14 cellular contexts compared by ENCODE assay signal in the genomic region with DNA sequence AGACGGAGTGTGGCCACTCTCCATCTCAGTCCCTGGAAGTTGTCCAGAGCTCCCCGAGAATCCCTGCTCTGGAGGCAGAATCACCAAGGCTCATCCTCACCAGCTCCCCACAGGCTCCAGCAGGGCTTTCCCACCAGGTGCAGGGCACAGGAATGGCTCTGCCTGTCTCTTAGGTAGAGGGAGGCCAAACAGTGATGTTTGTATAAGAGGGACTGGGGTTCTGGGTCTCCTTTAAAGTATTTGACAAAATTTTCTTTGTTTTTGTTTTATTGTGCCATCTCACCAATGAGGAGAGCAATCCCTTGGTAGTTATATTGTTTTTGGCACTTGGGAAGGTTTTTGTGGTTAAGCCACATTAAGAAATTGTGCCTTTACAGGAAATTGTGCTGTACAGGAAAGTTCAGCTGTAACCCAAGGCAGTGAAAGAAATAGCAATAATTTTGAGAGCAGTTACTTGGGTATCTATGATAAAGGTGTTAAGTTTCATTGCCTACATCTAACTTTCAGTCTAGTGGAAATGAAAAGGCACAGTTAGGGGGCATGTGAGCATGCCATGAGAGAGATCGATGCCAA.
DNase-seq lines count a peak whose midpoint lies in the region; ATAC-seq and TF ChIP-seq lines count a peak whose summit lies in the region.
"Had no signal": no experiment of that assay in that cellular context is flagged by ENCODE, and none has a peak within 500 bp of the region (broad histone marks: within the 10 kb centered on the region; RNA-seq: fewer than 3 reads in every experiment).

No MANE protein-coding gene starts in this region.

- no peaks in the 10 kb centered on the region for H3K9me3 ChIP-seq in BE2C
- H3K9me3 ChIP-seq: gastrocnemius medialis, Peyer's patch had no signal

- no peaks in the 10 kb centered on the region for H3K36me3 ChIP-seq in BE2C
- H3K36me3 ChIP-seq: gastrocnemius medialis, Peyer's patch had no signal

- H3K27ac Mint-ChIP-seq in activated naive CD4-positive, alpha-beta T cell treated with anti-CD3 and anti-CD28 coated beads, Interleukin-2, amount 50 U/mL, for 24 hours = peak overlapping the region; percentile 88
- peak overlapping the region; percentile 44 for H3K27ac Mint-ChIP-seq in central memory CD8-positive, alpha-beta T cell (ENCODE audit: low read depth)
- H3K27ac Mint-ChIP-seq: dendritic cell treated with granulocyte-macrophage colony-stimulating factor and Interleukin-4, amounts not matched to agents 40 ng/mL and 50 ng/mL, for 4 days had no signal

- H3K4me3 ChIP-seq in BE2C (ENCODE audit: low read depth, low read length) = no peak overlapping the region
- H3K4me3 ChIP-seq: gastrocnemius medialis, Peyer's patch had no signal

- H3K36me3 Mint-ChIP-seq in activated naive CD4-positive, alpha-beta T cell treated with anti-CD3 and anti-CD28 coated beads, Interleukin-2, amount 50 U/mL, for 24 hours = no peaks in the 10 kb centered on the region
- H3K36me3 Mint-ChIP-seq in central memory CD8-positive, alpha-beta T cell (ENCODE audit: insufficient read depth) = no peaks in the 10 kb centered on the region

- ATAC-seq in central memory CD8-positive, alpha-beta T cell (replicated peaks; ENCODE audit: extremely low read depth, poor library complexity, severe bottlenecking) = no peak
- ATAC-seq: gastrocnemius medialis, left cardiac atrium had no signal

- H3K27me3 ChIP-seq in BE2C = no peaks in the 10 kb centered on the region
- H3K27me3 ChIP-seq: gastrocnemius medialis, Peyer's patch had no signal

- peaks cover 84% of the 10 kb centered on the region for H3K4me1 Mint-ChIP-seq in activated naive CD4-positive, alpha-beta T cell treated with anti-CD3 and anti-CD28 coated beads, Interleukin-2, amount 50 U/mL, for 24 hours
- H3K4me1 Mint-ChIP-seq in central memory CD8-positive, alpha-beta T cell = peaks cover 33% of the 10 kb centered on the region

- no peaks in the 10 kb centered on the region for H3K27me3 Mint-ChIP-seq in activated naive CD4-positive, alpha-beta T cell treated with anti-CD3 and anti-CD28 coated beads, Interleukin-2, amount 50 U/mL, for 24 hours
- no peaks in the 10 kb centered on the region for H3K27me3 Mint-ChIP-seq in central memory CD8-positive, alpha-beta T cell

- TF ChIP-seq CTCF in BE2C (IDR thresholded peaks at IDR 0.05; ENCODE audit: low read depth, low read length) = no peak

- H3K4me1 ChIP-seq in BE2C = no peaks in the 10 kb centered on the region
- H3K4me1 ChIP-seq: Peyer's patch had no signal

- peak overlapping the region; percentile 31 for H3K4me3 Mint-ChIP-seq in activated naive CD4-positive, alpha-beta T cell treated with anti-CD3 and anti-CD28 coated beads, Interleukin-2, amount 50 U/mL, for 24 hours
- H3K4me3 Mint-ChIP-seq in central memory CD8-positive, alpha-beta T cell = peak overlapping the region; percentile 45
- H3K4me3 Mint-ChIP-seq: dendritic cell treated with granulocyte-macrophage colony-stimulating factor and Interleukin-4, amounts not matched to agents 40 ng/mL and 50 ng/mL, for 4 days had no signal

- H3K9me3 Mint-ChIP-seq in activated naive CD4-positive, alpha-beta T cell treated with anti-CD3 and anti-CD28 coated beads, Interleukin-2, amount 50 U/mL, for 24 hours = no peaks in the 10 kb centered on the region
- H3K9me3 Mint-ChIP-seq in central memory CD8-positive, alpha-beta T cell = no peaks in the 10 kb centered on the region
- H3K9me3 Mint-ChIP-seq: dendritic cell treated with granulocyte-macrophage colony-stimulating factor and Interleukin-4, amounts not matched to agents 40 ng/mL and 50 ng/mL, for 4 days had no signal

- DNase-seq in activated naive CD4-positive, alpha-beta T cell (lab: John Stamatoyannopoulos, UW) = no peak
- peak; percentile 13 for DNase-seq in MV-4-11 (lab: John Stamatoyannopoulos, UW)
- DNase-seq in central memory CD8-positive, alpha-beta T cell (ENCODE audit: low spot score in 2 of 2) = no peak
- DNase-seq in stromal cell of bone marrow (ENCODE audit: low read depth) = peak; percentile 65
- no peak for DNase-seq in BE2C
- no peak for DNase-seq in NCI-H146 treated with DMSO at 0.1 percent for 48 hours (lab: John Stamatoyannopoulos, UW; ENCODE audit: unreplicated experiment)
- DNase-seq in T1000 (lab: John Stamatoyannopoulos, UW) = no peak
- DNase-seq: C1 segment of cervical spinal cord, gastrocnemius medialis, left cardiac atrium, Peyer's patch, small intestine had no signal

Comparison
In these comparisons a context has a peak if more than half of its experiments do, and no peak if none do; other contexts are left out.
1. DNase-seq: peak in MV-4-11 (single experiment) and stromal cell of bone marrow (single experiment); none in activated naive CD4-positive, alpha-beta T cell (0 of 4), central memory CD8-positive, alpha-beta T cell (0 of 2), BE2C (single experiment), NCI-H146 treated with DMSO at 0.1 percent for 48 hours (single experiment) and T1000 (single experiment).